1 cellular context compared by ENCODE assay signal in the genomic region with DNA sequence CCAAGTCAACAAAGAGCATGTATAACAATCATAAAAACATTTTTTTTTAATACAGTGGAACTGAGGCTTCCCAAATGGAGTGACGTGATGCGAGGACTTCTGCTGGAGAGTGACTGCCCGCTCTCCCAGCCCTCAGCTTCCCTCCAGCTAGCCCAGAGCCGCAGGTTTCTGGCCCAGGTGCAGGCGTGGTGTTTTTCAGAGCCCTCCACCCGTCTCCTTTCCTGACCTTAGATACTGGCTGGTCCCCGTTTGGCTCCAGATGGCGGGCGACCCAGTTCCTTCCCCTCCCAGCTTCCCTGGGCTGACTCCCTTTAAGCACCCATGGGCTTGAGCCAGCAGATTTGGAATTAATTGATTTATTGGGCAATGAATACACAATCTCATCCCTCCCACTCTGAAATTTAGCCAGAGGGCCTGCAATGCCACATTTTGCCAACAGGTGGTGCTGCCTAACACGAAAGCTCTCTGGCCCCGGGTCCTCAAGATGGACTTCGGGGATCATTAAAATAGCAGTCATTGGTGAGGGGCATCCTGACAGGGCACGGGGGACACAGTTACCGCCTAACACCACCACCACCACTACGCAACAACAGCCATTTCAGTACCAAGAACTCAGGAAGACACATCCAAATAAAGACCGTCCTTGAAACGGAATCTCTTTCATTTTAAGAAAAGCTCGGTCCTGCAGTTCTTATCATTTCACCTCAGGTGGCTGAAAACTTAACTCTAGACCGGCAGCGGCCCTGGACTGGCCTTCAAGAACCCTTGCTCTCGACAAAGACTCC.
TF ChIP-seq lines count a peak whose summit lies in the region.

No MANE protein-coding gene starts in this region.

TF ChIP-seq in HepG2, 621 proteins besides CTCF, POLR2A, EP300 and RAD21 (continued from another document):
- no peak for TF ChIP-seq PAX8 (CRISPR knock-in tag; IDR thresholded peaks at IDR 0.05; ENCODE audit: borderline replicate concordance)
- TF ChIP-seq, protein P1, sequence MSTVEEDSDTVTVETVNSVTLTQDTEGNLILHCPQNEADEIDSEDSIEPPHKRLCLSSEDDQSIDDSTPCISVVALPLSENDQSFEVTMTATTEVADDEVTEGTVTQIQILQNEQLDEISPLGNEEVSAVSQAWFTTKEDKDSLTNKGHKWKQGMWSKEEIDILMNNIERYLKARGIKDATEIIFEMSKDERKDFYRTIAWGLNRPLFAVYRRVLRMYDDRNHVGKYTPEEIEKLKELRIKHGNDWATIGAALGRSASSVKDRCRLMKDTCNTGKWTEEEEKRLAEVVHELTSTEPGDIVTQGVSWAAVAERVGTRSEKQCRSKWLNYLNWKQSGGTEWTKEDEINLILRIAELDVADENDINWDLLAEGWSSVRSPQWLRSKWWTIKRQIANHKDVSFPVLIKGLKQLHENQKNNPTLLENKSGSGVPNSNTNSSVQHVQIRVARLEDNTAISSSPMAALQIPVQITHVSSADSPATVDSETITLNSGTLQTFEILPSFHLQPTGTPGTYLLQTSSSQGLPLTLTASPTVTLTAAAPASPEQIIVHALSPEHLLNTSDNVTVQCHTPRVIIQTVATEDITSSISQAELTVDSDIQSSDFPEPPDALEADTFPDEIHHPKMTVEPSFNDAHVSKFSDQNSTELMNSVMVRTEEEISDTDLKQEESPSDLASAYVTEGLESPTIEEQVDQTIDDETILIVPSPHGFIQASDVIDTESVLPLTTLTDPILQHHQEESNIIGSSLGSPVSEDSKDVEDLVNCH (CRISPR knock-in tag; IDR thresholded peaks at IDR 0.05) = no peak
- TF ChIP-seq KAT2B (IDR thresholded peaks at IDR 0.05; ENCODE audit: borderline replicate concordance, low read depth, low read length) = no peak
TF ChIP-seq in HepG2: peak in this region for 10.
